3 cellular contexts compared by ENCODE assay signal in the genomic region with DNA sequence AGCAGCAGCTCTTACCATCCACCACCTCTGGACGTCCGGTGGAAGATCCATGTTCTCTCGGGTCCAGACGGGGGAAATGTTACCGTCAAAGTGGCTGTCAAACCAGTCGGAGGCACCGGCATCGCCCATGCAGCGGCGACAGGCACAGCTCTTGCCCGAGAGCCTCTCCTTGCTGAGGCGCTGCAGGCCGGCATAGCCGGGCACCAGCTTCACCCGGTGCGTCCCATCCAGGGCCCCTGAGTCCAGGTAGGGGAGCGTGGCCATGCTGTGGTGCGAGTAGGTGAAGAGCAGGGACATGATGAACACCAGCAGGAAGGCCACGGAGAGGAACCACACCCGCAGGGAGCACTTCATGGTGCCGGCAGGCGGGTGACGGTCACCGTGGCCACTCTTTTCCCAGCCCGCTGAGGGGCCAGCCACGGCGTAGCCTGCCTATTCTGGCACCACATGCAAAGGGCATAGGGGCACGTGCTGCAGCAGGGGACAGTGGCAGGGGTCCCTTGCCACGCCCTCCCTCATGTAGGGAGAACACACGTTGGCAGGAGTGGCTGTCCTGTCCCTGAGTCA.
TF ChIP-seq lines count a peak whose summit lies in the region.

No MANE protein-coding gene starts in this region.

TF ChIP-seq in GM23338, 12 proteins besides CTCF, POLR2A, EP300 and RAD21 (continues in another document):
- TF ChIP-seq NANOG (IDR thresholded peaks at IDR 0.05; ENCODE audit: borderline replicate concordance): no peak
- TF ChIP-seq EZH2phosphoT487 (IDR thresholded peaks at IDR 0.05; ENCODE audit: unreplicated experiment): no peak
- no peak for TF ChIP-seq ZNF114 (CRISPR knock-in tag; IDR thresholded peaks at IDR 0.05)
- TF ChIP-seq POLR2AphosphoS5 (IDR thresholded peaks at IDR 0.05; ENCODE audit: low read depth): no peak
- no peak for TF ChIP-seq JUNB (IDR thresholded peaks at IDR 0.05; ENCODE audit: unreplicated experiment)
- TF ChIP-seq, protein P1, sequence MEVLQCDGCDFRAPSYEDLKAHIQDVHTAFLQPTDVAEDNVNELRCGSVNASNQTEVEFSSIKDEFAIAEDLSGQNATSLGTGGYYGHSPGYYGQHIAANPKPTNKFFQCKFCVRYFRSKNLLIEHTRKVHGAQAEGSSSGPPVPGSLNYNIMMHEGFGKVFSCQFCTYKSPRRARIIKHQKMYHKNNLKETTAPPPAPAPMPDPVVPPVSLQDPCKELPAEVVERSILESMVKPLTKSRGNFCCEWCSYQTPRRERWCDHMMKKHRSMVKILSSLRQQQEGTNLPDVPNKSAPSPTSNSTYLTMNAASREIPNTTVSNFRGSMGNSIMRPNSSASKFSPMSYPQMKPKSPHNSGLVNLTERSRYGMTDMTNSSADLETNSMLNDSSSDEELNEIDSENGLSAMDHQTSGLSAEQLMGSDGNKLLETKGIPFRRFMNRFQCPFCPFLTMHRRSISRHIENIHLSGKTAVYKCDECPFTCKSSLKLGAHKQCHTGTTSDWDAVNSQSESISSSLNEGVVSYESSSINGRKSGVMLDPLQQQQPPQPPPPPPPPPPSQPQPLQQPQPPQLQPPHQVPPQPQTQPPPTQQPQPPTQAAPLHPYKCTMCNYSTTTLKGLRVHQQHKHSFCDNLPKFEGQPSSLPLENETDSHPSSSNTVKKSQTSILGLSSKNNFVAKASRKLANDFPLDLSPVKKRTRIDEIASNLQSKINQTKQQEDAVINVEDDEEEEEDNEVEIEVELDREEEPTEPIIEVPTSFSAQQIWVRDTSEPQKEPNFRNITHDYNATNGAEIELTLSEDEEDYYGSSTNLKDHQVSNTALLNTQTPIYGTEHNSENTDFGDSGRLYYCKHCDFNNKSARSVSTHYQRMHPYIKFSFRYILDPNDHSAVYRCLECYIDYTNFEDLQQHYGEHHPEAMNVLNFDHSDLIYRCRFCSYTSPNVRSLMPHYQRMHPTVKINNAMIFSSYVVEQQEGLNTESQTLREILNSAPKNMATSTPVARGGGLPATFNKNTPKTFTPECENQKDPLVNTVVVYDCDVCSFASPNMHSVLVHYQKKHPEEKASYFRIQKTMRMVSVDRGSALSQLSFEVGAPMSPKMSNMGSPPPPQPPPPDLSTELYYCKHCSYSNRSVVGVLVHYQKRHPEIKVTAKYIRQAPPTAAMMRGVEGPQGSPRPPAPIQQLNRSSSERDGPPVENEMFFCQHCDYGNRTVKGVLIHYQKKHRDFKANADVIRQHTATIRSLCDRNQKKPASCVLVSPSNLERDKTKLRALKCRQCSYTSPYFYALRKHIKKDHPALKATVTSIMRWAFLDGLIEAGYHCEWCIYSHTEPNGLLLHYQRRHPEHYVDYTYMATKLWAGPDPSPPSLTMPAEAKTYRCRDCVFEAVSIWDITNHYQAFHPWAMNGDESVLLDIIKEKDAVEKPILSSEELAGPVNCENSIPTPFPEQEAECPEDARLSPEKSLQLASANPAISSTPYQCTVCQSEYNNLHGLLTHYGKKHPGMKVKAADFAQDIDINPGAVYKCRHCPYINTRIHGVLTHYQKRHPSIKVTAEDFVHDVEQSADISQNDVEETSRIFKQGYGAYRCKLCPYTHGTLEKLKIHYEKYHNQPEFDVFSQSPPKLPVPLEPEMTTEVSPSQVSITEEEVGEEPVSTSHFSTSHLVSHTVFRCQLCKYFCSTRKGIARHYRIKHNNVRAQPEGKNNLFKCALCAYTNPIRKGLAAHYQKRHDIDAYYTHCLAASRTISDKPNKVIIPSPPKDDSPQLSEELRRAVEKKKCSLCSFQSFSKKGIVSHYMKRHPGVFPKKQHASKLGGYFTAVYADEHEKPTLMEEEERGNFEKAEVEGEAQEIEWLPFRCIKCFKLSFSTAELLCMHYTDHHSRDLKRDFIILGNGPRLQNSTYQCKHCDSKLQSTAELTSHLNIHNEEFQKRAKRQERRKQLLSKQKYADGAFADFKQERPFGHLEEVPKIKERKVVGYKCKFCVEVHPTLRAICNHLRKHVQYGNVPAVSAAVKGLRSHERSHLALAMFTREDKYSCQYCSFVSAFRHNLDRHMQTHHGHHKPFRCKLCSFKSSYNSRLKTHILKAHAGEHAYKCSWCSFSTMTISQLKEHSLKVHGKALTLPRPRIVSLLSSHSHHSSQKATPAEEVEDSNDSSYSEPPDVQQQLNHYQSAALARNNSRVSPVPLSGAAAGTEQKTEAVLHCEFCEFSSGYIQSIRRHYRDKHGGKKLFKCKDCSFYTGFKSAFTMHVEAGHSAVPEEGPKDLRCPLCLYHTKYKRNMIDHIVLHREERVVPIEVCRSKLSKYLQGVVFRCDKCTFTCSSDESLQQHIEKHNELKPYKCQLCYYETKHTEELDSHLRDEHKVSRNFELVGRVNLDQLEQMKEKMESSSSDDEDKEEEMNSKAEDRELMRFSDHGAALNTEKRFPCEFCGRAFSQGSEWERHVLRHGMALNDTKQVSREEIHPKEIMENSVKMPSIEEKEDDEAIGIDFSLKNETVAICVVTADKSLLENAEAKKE (CRISPR knock-in tag; IDR thresholded peaks at IDR 0.05): no peak
- no peak for TF ChIP-seq STAT1 (IDR thresholded peaks at IDR 0.05; ENCODE audit: unreplicated experiment)
- TF ChIP-seq ZNF331 (CRISPR knock-in tag; IDR thresholded peaks at IDR 0.05; ENCODE audit: low read depth): no peak

TF ChIP-seq in HCT116, 20 proteins besides CTCF, POLR2A, EP300 and RAD21:
- TF ChIP-seq, protein P2, sequence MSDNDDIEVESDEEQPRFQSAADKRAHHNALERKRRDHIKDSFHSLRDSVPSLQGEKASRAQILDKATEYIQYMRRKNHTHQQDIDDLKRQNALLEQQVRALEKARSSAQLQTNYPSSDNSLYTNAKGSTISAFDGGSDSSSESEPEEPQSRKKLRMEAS (IDR thresholded peaks at IDR 0.05): no peak
- TF ChIP-seq CEBPB (IDR thresholded peaks at IDR 0.05; ENCODE audit: low read depth) (no peak), SP1 (IDR thresholded peaks at IDR 0.05; ENCODE audit: low read depth) (no peak), POLR2AphosphoS5 (IDR thresholded peaks at IDR 0.05; ENCODE audit: low read depth, low read length) (no peak), ELF1 (IDR thresholded peaks at IDR 0.05; ENCODE audit: borderline replicate concordance, low read depth) (no peak), EGR1 (IDR thresholded peaks at IDR 0.05; ENCODE audit: low read depth) (no peak), ZFX (IDR thresholded peaks at IDR 0.05) (no peak), ZNF274 (IDR thresholded peaks at IDR 0.05; ENCODE audit: low read depth, low read length) (no peak)

TF ChIP-seq in GM12878, 131 proteins besides CTCF, POLR2A, EP300 and RAD21:
- no peak for TF ChIP-seq ZNF384 (IDR thresholded peaks at IDR 0.05; ENCODE audit: borderline replicate concordance, low read depth, low read length)
- no peak for TF ChIP-seq CHD4 (IDR thresholded peaks at IDR 0.05)
- TF ChIP-seq MYC (IDR thresholded peaks at IDR 0.05; ENCODE audit: insufficient read depth, insufficient read length, insufficient replicate concordance, low read length, severe bottlenecking): no peak
- TF ChIP-seq FOS (IDR thresholded peaks at IDR 0.05; ENCODE audit: borderline replicate concordance, extremely low read depth, insufficient read length): no peak
- TF ChIP-seq ESRRA (IDR thresholded peaks at IDR 0.05; ENCODE audit: low read length): no peak
- TF ChIP-seq, protein P3, sequence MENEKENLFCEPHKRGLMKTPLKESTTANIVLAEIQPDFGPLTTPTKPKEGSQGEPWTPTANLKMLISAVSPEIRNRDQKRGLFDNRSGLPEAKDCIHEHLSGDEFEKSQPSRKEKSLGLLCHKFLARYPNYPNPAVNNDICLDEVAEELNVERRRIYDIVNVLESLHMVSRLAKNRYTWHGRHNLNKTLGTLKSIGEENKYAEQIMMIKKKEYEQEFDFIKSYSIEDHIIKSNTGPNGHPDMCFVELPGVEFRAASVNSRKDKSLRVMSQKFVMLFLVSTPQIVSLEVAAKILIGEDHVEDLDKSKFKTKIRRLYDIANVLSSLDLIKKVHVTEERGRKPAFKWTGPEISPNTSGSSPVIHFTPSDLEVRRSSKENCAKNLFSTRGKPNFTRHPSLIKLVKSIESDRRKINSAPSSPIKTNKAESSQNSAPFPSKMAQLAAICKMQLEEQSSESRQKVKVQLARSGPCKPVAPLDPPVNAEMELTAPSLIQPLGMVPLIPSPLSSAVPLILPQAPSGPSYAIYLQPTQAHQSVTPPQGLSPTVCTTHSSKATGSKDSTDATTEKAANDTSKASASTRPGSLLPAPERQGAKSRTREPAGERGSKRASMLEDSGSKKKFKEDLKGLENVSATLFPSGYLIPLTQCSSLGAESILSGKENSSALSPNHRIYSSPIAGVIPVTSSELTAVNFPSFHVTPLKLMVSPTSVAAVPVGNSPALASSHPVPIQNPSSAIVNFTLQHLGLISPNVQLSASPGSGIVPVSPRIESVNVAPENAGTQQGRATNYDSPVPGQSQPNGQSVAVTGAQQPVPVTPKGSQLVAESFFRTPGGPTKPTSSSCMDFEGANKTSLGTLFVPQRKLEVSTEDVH (IDR thresholded peaks at IDR 0.05; ENCODE audit: low read depth, partially characterized antibody): no peak
- TF ChIP-seq ZNF24 (IDR thresholded peaks at IDR 0.05): no peak
- no peak for TF ChIP-seq RBBP5 (conservative IDR thresholded peaks at IDR 0.05)
- TF ChIP-seq, protein P4, sequence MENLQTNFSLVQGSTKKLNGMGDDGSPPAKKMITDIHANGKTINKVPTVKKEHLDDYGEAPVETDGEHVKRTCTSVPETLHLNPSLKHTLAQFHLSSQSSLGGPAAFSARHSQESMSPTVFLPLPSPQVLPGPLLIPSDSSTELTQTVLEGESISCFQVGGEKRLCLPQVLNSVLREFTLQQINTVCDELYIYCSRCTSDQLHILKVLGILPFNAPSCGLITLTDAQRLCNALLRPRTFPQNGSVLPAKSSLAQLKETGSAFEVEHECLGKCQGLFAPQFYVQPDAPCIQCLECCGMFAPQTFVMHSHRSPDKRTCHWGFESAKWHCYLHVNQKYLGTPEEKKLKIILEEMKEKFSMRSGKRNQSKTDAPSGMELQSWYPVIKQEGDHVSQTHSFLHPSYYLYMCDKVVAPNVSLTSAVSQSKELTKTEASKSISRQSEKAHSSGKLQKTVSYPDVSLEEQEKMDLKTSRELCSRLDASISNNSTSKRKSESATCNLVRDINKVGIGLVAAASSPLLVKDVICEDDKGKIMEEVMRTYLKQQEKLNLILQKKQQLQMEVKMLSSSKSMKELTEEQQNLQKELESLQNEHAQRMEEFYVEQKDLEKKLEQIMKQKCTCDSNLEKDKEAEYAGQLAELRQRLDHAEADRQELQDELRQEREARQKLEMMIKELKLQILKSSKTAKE (IDR thresholded peaks at IDR 0.05; ENCODE audit: low read depth, poor library complexity, severe bottlenecking): no peak
- no peak for TF ChIP-seq TARDBP (IDR thresholded peaks at IDR 0.05; ENCODE audit: borderline replicate concordance)
- TF ChIP-seq, protein P2 (IDR thresholded peaks at IDR 0.05; ENCODE audit: low read depth, low read length): no peak
- no peak for TF ChIP-seq ZBTB40 (IDR thresholded peaks at IDR 0.05; ENCODE audit: borderline replicate concordance)
- no peak for TF ChIP-seq PAX5 (IDR thresholded peaks at IDR 0.05; ENCODE audit: borderline replicate concordance, low read depth, low read length)
- no peak for TF ChIP-seq IKZF2 (IDR thresholded peaks at IDR 0.05)
- TF ChIP-seq MYB (IDR thresholded peaks at IDR 0.05; ENCODE audit: borderline replicate concordance, low read depth, low read length): no peak
